In the genomic region with DNA sequence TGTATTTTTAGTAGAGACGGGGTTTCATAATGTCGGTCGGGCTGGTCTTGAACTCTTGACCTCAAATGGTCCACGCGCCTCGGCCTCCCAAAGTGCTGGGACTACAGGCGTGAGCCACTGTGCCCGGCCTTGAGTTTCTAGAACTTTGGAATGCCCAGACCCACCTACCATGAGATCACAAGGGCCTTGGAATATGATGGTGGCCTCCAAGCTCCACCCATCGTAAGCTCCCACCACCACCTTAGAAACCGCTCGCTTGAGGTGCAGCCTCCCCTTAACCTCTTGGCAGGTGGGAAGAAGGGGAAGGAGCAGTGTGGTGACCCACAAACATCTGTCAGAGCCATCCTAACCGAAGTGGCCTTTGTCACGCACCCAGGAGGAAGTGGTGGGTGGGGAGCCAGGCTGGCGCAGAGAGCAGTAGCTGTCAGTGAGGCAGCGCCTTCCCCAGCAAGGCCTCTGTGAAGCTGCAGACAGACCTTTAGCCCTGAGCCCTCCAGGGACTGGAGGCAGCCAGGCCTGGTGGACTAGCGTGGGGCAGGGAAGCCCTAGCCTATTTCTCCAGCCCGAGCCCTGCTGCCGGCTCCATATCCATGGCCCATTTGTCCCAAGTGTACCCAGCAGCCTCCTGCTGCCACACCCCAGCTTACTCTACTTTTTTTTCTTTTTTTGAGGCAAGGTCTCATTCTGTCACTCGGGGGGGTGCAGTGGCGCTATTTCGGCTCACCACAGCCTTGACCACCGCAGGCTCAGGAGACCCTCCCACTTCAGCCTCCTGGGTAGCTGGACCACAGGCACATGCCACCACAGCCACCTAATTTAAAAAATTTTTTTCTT, we compare ENCODE assay signal across 8 cellular contexts. TPM values are rescaled to one million over a fixed set of nuclear protein-coding genes. Genes with fewer than 3 reads are reported as not detected.
DNase-seq lines count a peak whose midpoint lies in the region; ATAC-seq and TF ChIP-seq lines count a peak whose summit lies in the region.
"Had no signal": no experiment of that assay in that cellular context is flagged by ENCODE, and none has a peak within 500 bp of the region (broad histone marks: within the 10 kb centered on the region; RNA-seq: fewer than 3 reads in every experiment).

No MANE protein-coding gene starts in this region.

- H3K27ac Mint-ChIP-seq in glutamatergic neuron (ENCODE audit: unreplicated experiment) = no peak overlapping the region

- H3K4me1 Mint-ChIP-seq in glutamatergic neuron (ENCODE audit: low read depth, unreplicated experiment) = no peaks in the 10 kb centered on the region
- H3K4me1 Mint-ChIP-seq: nephron had no signal

- DNase-seq in activated CD4-positive, alpha-beta T cell treated with anti-CD3 and anti-CD28 coated beads for 24 hours (ENCODE audit: low read depth in 2 of 2) = peak; percentile 77 to 82
- peak; percentile 23 for DNase-seq in glutamatergic neuron
- DNase-seq in stimulated activated CD8-positive, alpha-beta memory T cell treated with anti-CD3 and anti-CD28 coated beads, Interleukin-2, amount 100 ng/mL, for 48 hours (ENCODE audit: low read depth in 2 of 2) = peak; percentile 80 to 85
- DNase-seq in ascending aorta (ENCODE audit: low spot score in 2 of 2) = no peak

- no peak overlapping the region for H3K4me3 ChIP-seq in ascending aorta

- no peaks in the 10 kb centered on the region for H3K27me3 ChIP-seq in ascending aorta

- intact Hi-C loops in ascending aorta (cut with DNase I) = no loop called here

- H3K4me3 Mint-ChIP-seq in glutamatergic neuron (ENCODE audit: unreplicated experiment) = no peak overlapping the region
- H3K4me3 Mint-ChIP-seq: nephron had no signal

- H3K27me3 Mint-ChIP-seq in glutamatergic neuron (ENCODE audit: unreplicated experiment) = peaks cover 3% of the 10 kb centered on the region

- no peak overlapping the region for H3K27ac ChIP-seq in ascending aorta

- ATAC-seq in GM19438 (IDR thresholded peaks at IDR 0.05; ENCODE audit: low read depth, unreplicated experiment) (peak; percentile 70), HG03442 (IDR thresholded peaks at IDR 0.05; ENCODE audit: unreplicated experiment) (peak; percentile 80), SK-N-SH treated with all-trans-retinoic acid at 6 μM for 48 hours (no peak)

- no peaks in the 10 kb centered on the region for H3K9me3 ChIP-seq in ascending aorta

- H3K36me3 Mint-ChIP-seq in glutamatergic neuron (ENCODE audit: unreplicated experiment) = no peaks in the 10 kb centered on the region

- peaks cover 2% of the 10 kb centered on the region for H3K9me3 Mint-ChIP-seq in glutamatergic neuron (ENCODE audit: unreplicated experiment)
- H3K9me3 Mint-ChIP-seq: nephron had no signal

- TF ChIP-seq CTCF in glutamatergic neuron (IDR thresholded peaks at IDR 0.05; ENCODE audit: partially characterized antibody, unreplicated experiment) = no peak
- TF ChIP-seq CTCF in ascending aorta (IDR thresholded peaks at IDR 0.05) = no peak

- H3K36me3 ChIP-seq in ascending aorta = no peaks in the 10 kb centered on the region

- no peaks in the 10 kb centered on the region for H3K4me1 ChIP-seq in ascending aorta

TF ChIP-seq in SK-N-SH treated with all-trans-retinoic acid at 6 μM for 48 hours, 23 proteins besides CTCF, POLR2A, EP300 and RAD21:
- TF ChIP-seq GLIS3 (CRISPR knock-in tag; IDR thresholded peaks at IDR 0.05) = no peak
- TF ChIP-seq ESRRG (CRISPR knock-in tag; IDR thresholded peaks at IDR 0.05) = no peak
- TF ChIP-seq, protein P1, sequence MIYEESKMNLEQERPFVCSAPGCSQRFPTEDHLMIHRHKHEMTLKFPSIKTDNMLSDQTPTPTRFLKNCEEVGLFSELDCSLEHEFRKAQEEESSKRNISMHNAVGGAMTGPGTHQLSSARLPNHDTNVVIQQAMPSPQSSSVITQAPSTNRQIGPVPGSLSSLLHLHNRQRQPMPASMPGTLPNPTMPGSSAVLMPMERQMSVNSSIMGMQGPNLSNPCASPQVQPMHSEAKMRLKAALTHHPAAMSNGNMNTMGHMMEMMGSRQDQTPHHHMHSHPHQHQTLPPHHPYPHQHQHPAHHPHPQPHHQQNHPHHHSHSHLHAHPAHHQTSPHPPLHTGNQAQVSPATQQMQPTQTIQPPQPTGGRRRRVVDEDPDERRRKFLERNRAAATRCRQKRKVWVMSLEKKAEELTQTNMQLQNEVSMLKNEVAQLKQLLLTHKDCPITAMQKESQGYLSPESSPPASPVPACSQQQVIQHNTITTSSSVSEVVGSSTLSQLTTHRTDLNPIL (CRISPR knock-in tag; IDR thresholded peaks at IDR 0.05; ENCODE audit: low read depth) = no peak
- TF ChIP-seq, protein P2, sequence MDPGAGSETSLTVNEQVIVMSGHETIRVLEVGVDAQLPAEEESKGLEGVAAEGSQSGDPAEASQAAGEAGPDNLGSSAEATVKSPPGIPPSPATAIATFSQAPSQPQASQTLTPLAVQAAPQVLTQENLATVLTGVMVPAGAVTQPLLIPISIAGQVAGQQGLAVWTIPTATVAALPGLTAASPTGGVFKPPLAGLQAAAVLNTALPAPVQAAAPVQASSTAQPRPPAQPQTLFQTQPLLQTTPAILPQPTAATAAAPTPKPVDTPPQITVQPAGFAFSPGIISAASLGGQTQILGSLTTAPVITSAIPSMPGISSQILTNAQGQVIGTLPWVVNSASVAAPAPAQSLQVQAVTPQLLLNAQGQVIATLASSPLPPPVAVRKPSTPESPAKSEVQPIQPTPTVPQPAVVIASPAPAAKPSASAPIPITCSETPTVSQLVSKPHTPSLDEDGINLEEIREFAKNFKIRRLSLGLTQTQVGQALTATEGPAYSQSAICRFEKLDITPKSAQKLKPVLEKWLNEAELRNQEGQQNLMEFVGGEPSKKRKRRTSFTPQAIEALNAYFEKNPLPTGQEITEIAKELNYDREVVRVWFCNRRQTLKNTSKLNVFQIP (CRISPR knock-in tag; IDR thresholded peaks at IDR 0.05; ENCODE audit: borderline replicate concordance, low read depth) = no peak
- no peak for TF ChIP-seq RARB (CRISPR knock-in tag; IDR thresholded peaks at IDR 0.05)
- no peak for TF ChIP-seq ISL1 (CRISPR knock-in tag; IDR thresholded peaks at IDR 0.05)
- no peak for TF ChIP-seq CSDC2 (CRISPR knock-in tag; IDR thresholded peaks at IDR 0.05)

RNA-seq across cellular contexts. Expression of gene SEPHS2, which starts 13.1 kb away (rescaled TPM):
- 43.2 TPM for total RNA-seq in glutamatergic neuron (ENCODE audit: unreplicated experiment)
- total RNA-seq in ascending aorta = 22.8 TPM

RNA-seq across cellular contexts. Expression of gene ITGAL, which starts 13.8 kb away (rescaled TPM):
- total RNA-seq in glutamatergic neuron (ENCODE audit: unreplicated experiment) (not detected), ascending aorta (0.11 TPM)

RNA-seq across cellular contexts. Expression of gene DCTPP1, which starts 28.9 kb away (rescaled TPM):
- total RNA-seq in glutamatergic neuron (ENCODE audit: unreplicated experiment) (37.6 TPM), ascending aorta (7.2 TPM)

RNA-seq across cellular contexts. Expression of gene ZNF771, which starts 51.4 kb away (rescaled TPM):
- 7.8 TPM for total RNA-seq in glutamatergic neuron (ENCODE audit: unreplicated experiment)
- 49.6 TPM for total RNA-seq in ascending aorta

Comparison
In these comparisons a context has a peak if more than half of its experiments do, and no peak if none do; other contexts are left out.
1. DNase-seq: peak in activated CD4-positive, alpha-beta T cell treated with anti-CD3 and anti-CD28 coated beads for 24 hours (2 of 2), glutamatergic neuron (single experiment) and stimulated activated CD8-positive, alpha-beta memory T cell treated with anti-CD3 and anti-CD28 coated beads, Interleukin-2, amount 100 ng/mL, for 48 hours (2 of 2); none in ascending aorta (0 of 2).